29 cellular contexts compared by ENCODE assay signal in genomic region chr18:58095251-58095650, GRCh38. TPM values are rescaled to one million over a fixed set of nuclear protein-coding genes. Genes with fewer than 3 reads are reported as not detected.
DNase-seq lines count a peak whose midpoint lies in the region; ATAC-seq and TF ChIP-seq lines count a peak whose summit lies in the region.
"Had no signal": no experiment of that assay in that cellular context is flagged by ENCODE, and none has a peak within 500 bp of the region (broad histone marks: within the 10 kb centered on the region; RNA-seq: fewer than 3 reads in every experiment).

No MANE protein-coding gene starts in this region.

- H3K4me2 ChIP-seq in neuronal stem cell (ENCODE audit: insufficient read depth, low read length, poor library complexity, severe bottlenecking): no peak overlapping the region
- H3K4me2 ChIP-seq: SK-N-SH had no signal

- H3K4me3 ChIP-seq in endodermal cell (ENCODE audit: low read length): no peak overlapping the region
- no peak overlapping the region for H3K4me3 ChIP-seq in neuronal stem cell (ENCODE audit: low read length in 2 of 2)
- H3K4me3 ChIP-seq: esophagus squamous epithelium, GM12878, HAP-1, heart left ventricle, suprapubic skin, uterus had no signal

- H3K9me3 Mint-ChIP-seq in endodermal cell: no peaks in the 10 kb centered on the region
- H3K9me3 Mint-ChIP-seq in stimulated activated naive CD8-positive, alpha-beta T cell treated with anti-CD3 and anti-CD28 coated beads, Interleukin-15, amount 100 ng/mL, for 72 hours: no peaks in the 10 kb centered on the region
- H3K9me3 Mint-ChIP-seq: activated CD8-positive, alpha-beta T cell treated with anti-CD3 and anti-CD28 coated beads for 36 hours; activated naive CD4-positive, alpha-beta T cell treated with anti-CD3 and anti-CD28 coated beads for 36 hours; CD4-positive, alpha-beta T cell; naive thymus-derived CD8-positive, alpha-beta T cell; stimulated activated memory B cell treated with anti-CD40 and anti-IgM and Interleukin-4, amounts not matched to agents 10 μg/mL and 1 μg/mL and 100 μg/mL, for 72 hours had no signal

- no peak overlapping the region for H2BK12ac ChIP-seq in neuronal stem cell (ENCODE audit: low read length)

- no peak overlapping the region for H3K14ac ChIP-seq in neuronal stem cell (ENCODE audit: low read length)

- no peak overlapping the region for H3K4ac ChIP-seq in neuronal stem cell (ENCODE audit: low read length)

- H3K4me3 Mint-ChIP-seq in endodermal cell: no peak overlapping the region
- H3K4me3 Mint-ChIP-seq in stimulated activated naive CD8-positive, alpha-beta T cell treated with anti-CD3 and anti-CD28 coated beads, Interleukin-15, amount 100 ng/mL, for 72 hours: no peak overlapping the region
- H3K4me3 Mint-ChIP-seq: activated CD8-positive, alpha-beta T cell treated with anti-CD3 and anti-CD28 coated beads for 36 hours; activated naive CD4-positive, alpha-beta T cell treated with anti-CD3 and anti-CD28 coated beads for 36 hours; CD4-positive, alpha-beta T cell; stimulated activated memory B cell treated with anti-CD40 and anti-IgM and Interleukin-4, amounts not matched to agents 10 μg/mL and 1 μg/mL and 100 μg/mL, for 72 hours; T-helper 17 cell had no signal

- peaks cover 4% of the 10 kb centered on the region for H3K79me1 ChIP-seq in neuronal stem cell (ENCODE audit: low read depth, low read length)

- no peak overlapping the region for H3K23ac ChIP-seq in neuronal stem cell (ENCODE audit: low read depth, low read length, poor library complexity)

- WGBS in endodermal cell (ENCODE audit: insufficient coverage in 1 of 2, insufficient read length in 1 of 2), 2 experiments: 81 to 87% methylated on average over 6 to 9 of the region's 9 CpGs
- WGBS in neuronal stem cell (ENCODE audit: extremely low coverage in 2 of 2, insufficient read length in 2 of 2, insufficient replicate concordance in 1 of 2), 2 donors: no CpG with 5 or more reads among the region's 9 CpGs

- H3K9me3 ChIP-seq in endodermal cell (ENCODE audit: control insufficient read depth, low read length) (no peaks in the 10 kb centered on the region), neuronal stem cell (replicated peaks in 1 of 2; ENCODE audit: control insufficient read depth in 2 of 2, insufficient read depth in 1 of 2, low read depth in 1 of 2, low read length in 2 of 2) (no peaks in the 10 kb centered on the region)
- H3K9me3 ChIP-seq: esophagus squamous epithelium, HAP-1, heart left ventricle, SK-N-SH, suprapubic skin, uterus had no signal

- no peak overlapping the region for H3K9ac ChIP-seq in endodermal cell (ENCODE audit: extremely low read depth, low read length, poor library complexity, severe bottlenecking)
- H3K9ac ChIP-seq in neuronal stem cell (ENCODE audit: low read depth, low read length, poor library complexity): no peak overlapping the region
- H3K9ac ChIP-seq: SK-N-SH had no signal

- DNase-seq in DMS 273 (lab: John Stamatoyannopoulos, UW; ENCODE audit: unreplicated experiment) (peak; percentile 85), NCI-H82 (lab: John Stamatoyannopoulos, UW) (peak; percentile 96), endodermal cell (no peak), neuronal stem cell (ENCODE audit: low spot score) (no peak), superior temporal gyrus (ENCODE audit: extremely low spot score) (no peak), T-helper 9 cell (no peak)
- DNase-seq in activated CD4-positive, alpha-beta T cell treated with anti-CD3 and anti-CD28 coated beads, Interleukin-2, amount 50 U/mL, for 4 hours: no peak
- DNase-seq in stimulated activated naive CD8-positive, alpha-beta T cell treated with anti-CD3 and anti-CD28 coated beads, Interleukin-15, amount 100 ng/mL, for 72 hours: no peak
- DNase-seq: activated CD4-positive, CD25-positive, alpha-beta regulatory T cell treated with anti-CD3 and anti-CD28 coated beads, Interleukin-2, amount 50 U/mL, for 72 hours; activated CD8-positive, alpha-beta memory T cell treated with anti-CD3 and anti-CD28 coated beads, Interleukin-2, amount 50 U/mL, for 48 hours; activated CD8-positive, alpha-beta T cell treated with anti-CD3 and anti-CD28 coated beads for 36 hours; activated naive CD4-positive, alpha-beta T cell treated with anti-CD3 and anti-CD28 coated beads for 36 hours; CD4-positive, alpha-beta T cell; cerebellar nuclear complex; esophagus squamous epithelium; foreskin keratinocyte; heart left ventricle; MM.1S; naive thymus-derived CD8-positive, alpha-beta T cell; NCI-H2081 treated with DMSO at 0.1 percent for 48 hours; NCI-H446; SK-N-SH; T-helper 17 cell; uterus had no signal

- no peaks in the 10 kb centered on the region for H3K36me3 ChIP-seq in endodermal cell (ENCODE audit: control insufficient read depth, insufficient read depth, low read length)
- no peaks in the 10 kb centered on the region for H3K36me3 ChIP-seq in neuronal stem cell (replicated peaks in 1 of 2; ENCODE audit: control insufficient read depth in 2 of 2, insufficient read depth in 2 of 2, low read length in 2 of 2)
- H3K36me3 ChIP-seq: esophagus squamous epithelium, HAP-1, heart left ventricle, suprapubic skin, uterus had no signal

- H3K4me1 ChIP-seq in endodermal cell (ENCODE audit: control insufficient read depth, insufficient read depth, low read length) (peaks cover 12% of the 10 kb centered on the region), neuronal stem cell (ENCODE audit: control insufficient read depth in 2 of 2, insufficient read depth in 1 of 2, low read depth in 1 of 2, low read length in 2 of 2) (peaks cover 0 to 9% of the 10 kb centered on the region in 2 donors)
- H3K4me1 ChIP-seq: suprapubic skin, uterus had no signal

- H2AK5ac ChIP-seq in neuronal stem cell (ENCODE audit: low read depth, low read length): no peak overlapping the region

- H2BK5ac ChIP-seq in neuronal stem cell (ENCODE audit: low read length): no peak overlapping the region

- H2BK15ac ChIP-seq in neuronal stem cell (ENCODE audit: low read length): no peak overlapping the region

- no peak overlapping the region for H2AFZ ChIP-seq in neuronal stem cell (ENCODE audit: low read length)

- H3K18ac ChIP-seq in neuronal stem cell (ENCODE audit: low read length): no peak overlapping the region

- peak overlapping the region; percentile 42 for H3K27ac Mint-ChIP-seq in endodermal cell
- no peak overlapping the region for H3K27ac Mint-ChIP-seq in stimulated activated naive CD8-positive, alpha-beta T cell treated with anti-CD3 and anti-CD28 coated beads, Interleukin-15, amount 100 ng/mL, for 72 hours
- H3K27ac Mint-ChIP-seq: activated CD8-positive, alpha-beta T cell treated with anti-CD3 and anti-CD28 coated beads for 36 hours; activated naive CD4-positive, alpha-beta T cell treated with anti-CD3 and anti-CD28 coated beads for 36 hours; CD4-positive, alpha-beta T cell; naive thymus-derived CD8-positive, alpha-beta T cell; stimulated activated memory B cell treated with anti-CD40 and anti-IgM and Interleukin-4, amounts not matched to agents 10 μg/mL and 1 μg/mL and 100 μg/mL, for 72 hours; T-helper 17 cell had no signal

- H3K36me3 Mint-ChIP-seq in endodermal cell (ENCODE audit: low read depth): peaks cover under 1% of the 10 kb centered on the region

- peaks cover 48% of the 10 kb centered on the region for H3K4me1 Mint-ChIP-seq in endodermal cell
- peaks cover 6% of the 10 kb centered on the region for H3K4me1 Mint-ChIP-seq in stimulated activated naive CD8-positive, alpha-beta T cell treated with anti-CD3 and anti-CD28 coated beads, Interleukin-15, amount 100 ng/mL, for 72 hours

- no peak for TF ChIP-seq CTCF in endodermal cell (conservative IDR thresholded peaks at IDR 0.05)

- H4K8ac ChIP-seq in neuronal stem cell (ENCODE audit: low read depth, low read length): no peak overlapping the region

- peak overlapping the region; percentile 10 for H4K91ac ChIP-seq in neuronal stem cell (ENCODE audit: low read depth, low read length, poor library complexity)

- H3K27ac ChIP-seq in endodermal cell (ENCODE audit: low read depth, low read length) (no peak overlapping the region), neuronal stem cell (replicated peaks; ENCODE audit: low read length) (no peak overlapping the region)
- H3K27ac ChIP-seq: esophagus squamous epithelium, foreskin keratinocyte, heart left ventricle, suprapubic skin, uterus had no signal

- H3K27me3 Mint-ChIP-seq in endodermal cell (ENCODE audit: insufficient read depth): no peaks in the 10 kb centered on the region
- no peaks in the 10 kb centered on the region for H3K27me3 Mint-ChIP-seq in stimulated activated naive CD8-positive, alpha-beta T cell treated with anti-CD3 and anti-CD28 coated beads, Interleukin-15, amount 100 ng/mL, for 72 hours
- H3K27me3 Mint-ChIP-seq: activated CD8-positive, alpha-beta T cell treated with anti-CD3 and anti-CD28 coated beads for 36 hours; CD4-positive, alpha-beta T cell; stimulated activated memory B cell treated with anti-CD40 and anti-IgM and Interleukin-4, amounts not matched to agents 10 μg/mL and 1 μg/mL and 100 μg/mL, for 72 hours had no signal

- H2BK120ac ChIP-seq in neuronal stem cell (ENCODE audit: low read depth, low read length): no peak overlapping the region

- ATAC-seq in stimulated activated naive CD8-positive, alpha-beta T cell treated with anti-CD3 and anti-CD28 coated beads, Interleukin-15, amount 100 ng/mL, for 72 hours: no peak
- ATAC-seq: activated CD8-positive, alpha-beta T cell treated with anti-CD3 and anti-CD28 coated beads for 36 hours; foreskin keratinocyte; heart left ventricle; naive thymus-derived CD8-positive, alpha-beta T cell; Right ventricle myocardium inferior; stimulated activated memory B cell treated with anti-CD40 and anti-IgM and Interleukin-4, amounts not matched to agents 10 μg/mL and 1 μg/mL and 100 μg/mL, for 72 hours; T-helper 17 cell had no signal

- H3K27me3 ChIP-seq in endodermal cell (ENCODE audit: control insufficient read depth, insufficient read depth, low read length, poor library complexity, severe bottlenecking): no peaks in the 10 kb centered on the region
- no peaks in the 10 kb centered on the region for H3K27me3 ChIP-seq in neuronal stem cell (ENCODE audit: control insufficient read depth in 3 of 3, insufficient read depth in 3 of 3, low read depth in 1 of 3, low read length in 3 of 3)
- H3K27me3 ChIP-seq: esophagus squamous epithelium, foreskin keratinocyte, heart left ventricle, suprapubic skin, uterus had no signal

RNA-seq across cellular contexts. Expression of gene NEDD4L, which starts 51.2 kb away (rescaled TPM):
- total RNA-seq in endodermal cell: 10 to 100 TPM; 70.5 to 75.3 TPM
- polyA plus RNA-seq in endodermal cell (2013, experiment 1 of 2): 43.2 TPM
- polyA plus RNA-seq in endodermal cell (2013, experiment 2 of 2): 35.7 TPM
- polyA plus RNA-seq in neuronal stem cell (2013, experiment 1 of 2): 34.9 TPM
- 33.9 TPM for polyA plus RNA-seq in neuronal stem cell (2013, experiment 2 of 2)

Comparison
In these comparisons a context has a peak if more than half of its experiments do, and no peak if none do; other contexts are left out.
1. DNase-seq: peak in DMS 273 (single experiment) and NCI-H82 (single experiment); none in endodermal cell (single experiment), neuronal stem cell (single experiment), superior temporal gyrus (single experiment), T-helper 9 cell (single experiment), activated CD4-positive, alpha-beta T cell treated with anti-CD3 and anti-CD28 coated beads, Interleukin-2, amount 50 U/mL, for 4 hours (0 of 2) and stimulated activated naive CD8-positive, alpha-beta T cell treated with anti-CD3 and anti-CD28 coated beads, Interleukin-15, amount 100 ng/mL, for 72 hours (0 of 2).